In genomic region chr12:46269429-46270241, GRCh38 we compare ENCODE assay signal across 8 cellular contexts. TPM values are rescaled to one million over a fixed set of nuclear protein-coding genes. Genes with fewer than 3 reads are reported as not detected.
DNase-seq lines count a peak whose midpoint lies in the region; ATAC-seq and TF ChIP-seq lines count a peak whose summit lies in the region.

No MANE protein-coding gene starts in this region.

- no peak overlapping the region for H3K4me3 Mint-ChIP-seq in Caco-2 (ENCODE audit: unreplicated experiment)
- no peak overlapping the region for H3K4me3 Mint-ChIP-seq in mesothelial cell of epicardium

- H3K4me1 Mint-ChIP-seq in Caco-2 (ENCODE audit: low read depth, unreplicated experiment) = no peaks in the 10 kb centered on the region
- peaks cover 7% of the 10 kb centered on the region for H3K4me1 Mint-ChIP-seq in mesothelial cell of epicardium

- intact Hi-C loops in Caco-2 (cut with micrococcal nuclease; ENCODE audit: unreplicated experiment) = loop anchor here (2.0 to 5.0 kb wide), 2 partner anchors 142 to 279 kb away; partner anchors contain the start of gene SCAF11

- peak overlapping the region; percentile 78 for H3K4me3 ChIP-seq in Caco-2 (ENCODE audit: low read depth, low read length)
- H3K4me3 ChIP-seq in ectodermal cell (ENCODE audit: insufficient read depth, low read depth, low read length) = peak overlapping the region; percentile 93
- H3K4me3 ChIP-seq in muscle layer of duodenum (ENCODE audit: low read depth in 1 of 2, low read length in 2 of 2) = peak overlapping the region; percentile 86 to 92

- H3K4me1 ChIP-seq in Caco-2 = peaks cover 27% of the 10 kb centered on the region; the same call in 1 of the 2 replicates
- H3K4me1 ChIP-seq in ectodermal cell (ENCODE audit: control insufficient read depth, insufficient read depth, low read length) = peaks cover 10% of the 10 kb centered on the region
- peaks cover 0 to 20% of the 10 kb centered on the region in 2 donors for H3K4me1 ChIP-seq in muscle layer of duodenum (ENCODE audit: control insufficient read depth in 1 of 2, insufficient read depth in 2 of 2, low read length in 2 of 2)

- H3K36me3 Mint-ChIP-seq in Caco-2 (ENCODE audit: insufficient read depth, unreplicated experiment) (no peaks in the 10 kb centered on the region), mesothelial cell of epicardium (no peaks in the 10 kb centered on the region)

- H3K27me3 Mint-ChIP-seq in Caco-2 (ENCODE audit: insufficient read depth, unreplicated experiment) (no peaks in the 10 kb centered on the region), mesothelial cell of epicardium (ENCODE audit: low read depth) (no peaks in the 10 kb centered on the region)

- no peaks in the 10 kb centered on the region for H3K36me3 ChIP-seq in Caco-2 (ENCODE audit: control insufficient read depth, insufficient read depth, low read length)
- H3K36me3 ChIP-seq in ectodermal cell (ENCODE audit: control insufficient read depth, insufficient read depth, low read length) = no peaks in the 10 kb centered on the region
- H3K36me3 ChIP-seq in muscle layer of duodenum (ENCODE audit: control insufficient read depth in 1 of 2, insufficient read depth in 2 of 2, low read length in 2 of 2) = no peaks in the 10 kb centered on the region

- peak overlapping the region; percentile 92 for H3K27ac ChIP-seq in ectodermal cell (ENCODE audit: insufficient read depth, low read depth, low read length, poor library complexity, severe bottlenecking)
- peak overlapping the region; percentile 47 for H3K27ac ChIP-seq in muscle layer of duodenum (ENCODE audit: low read length)

- CTCF ChIA-PET in Caco-2 (lab: Charles Lee) = interaction anchor here (0.9 to 1.4 kb wide), 6 partner anchors 14 to 392 kb away, joined by 3 to 4 read pairs (median 3); no protein-coding TSS in a partner anchor

- H3K9me3 Mint-ChIP-seq in Caco-2 (ENCODE audit: unreplicated experiment) (no peaks in the 10 kb centered on the region), mesothelial cell of epicardium (no peaks in the 10 kb centered on the region)

- no peak overlapping the region for H3K27ac Mint-ChIP-seq in Caco-2 (ENCODE audit: unreplicated experiment)
- H3K27ac Mint-ChIP-seq in mesothelial cell of epicardium = no peak overlapping the region

- POLR2A ChIA-PET in Caco-2 (lab: Charles Lee) = interaction anchor here (0.6 to 2.4 kb wide), 6 partner anchors 10 to 1735 kb away, joined by 3 to 8 read pairs (median 4); no protein-coding TSS in a partner anchor

- no peak for DNase-seq in Caco-2
- peak; percentile 81 for DNase-seq in KBM-7
- DNase-seq in activated CD4-positive, alpha-beta T cell treated with anti-CD3 and anti-CD28 coated beads for 48 hours = peak; percentile 88
- DNase-seq in stimulated activated naive CD4-positive, alpha-beta T cell (lab: John Stamatoyannopoulos, UW) = peak; percentile 58 to 66 (median 64)
- no peak for DNase-seq in mesothelial cell of epicardium (ENCODE audit: low spot score in 2 of 2, unreplicated experiment in 2 of 2)

- in situ Hi-C loops in KBM-7 (cut with MboI; ENCODE audit: low pct_unique_long_range_greater_than_20kb, low sequenced_read_pairs) = no loop called here

- no peaks in the 10 kb centered on the region for H3K27me3 ChIP-seq in Caco-2 (replicated peaks; ENCODE audit: control insufficient read depth, insufficient read depth, low read length)
- no peaks in the 10 kb centered on the region for H3K27me3 ChIP-seq in ectodermal cell (ENCODE audit: control insufficient read depth, insufficient read depth, low read length, poor library complexity, severe bottlenecking)
- H3K27me3 ChIP-seq in muscle layer of duodenum (ENCODE audit: low read depth, low read length) = no peaks in the 10 kb centered on the region

- no peaks in the 10 kb centered on the region for H3K9me3 ChIP-seq in Caco-2
- H3K9me3 ChIP-seq in ectodermal cell (ENCODE audit: control insufficient read depth, low read length) = no peaks in the 10 kb centered on the region
- no peaks in the 10 kb centered on the region for H3K9me3 ChIP-seq in muscle layer of duodenum (ENCODE audit: control insufficient read depth in 1 of 2, low read length in 2 of 2)

- peak; percentile 19 for ATAC-seq in GM21381 (IDR thresholded peaks at IDR 0.05; ENCODE audit: unreplicated experiment)

- no peak for TF ChIP-seq CTCF in Caco-2 (IDR thresholded peaks at IDR 0.05; ENCODE audit: insufficient read depth in 1 of 2, low read depth in 1 of 2, low read length in 1 of 2, severe bottlenecking in 1 of 2, unreplicated experiment in 1 of 2)
- TF ChIP-seq CTCF in mesothelial cell of epicardium (IDR thresholded peaks at IDR 0.05; ENCODE audit: unreplicated experiment) = no peak

- no TSS peak for BruUV-seq in Caco-2 (replicated peaks; lab: Mats Ljungman, UMichigan)

- 10% methylated on average over 42 of the region's 42 CpGs for WGBS in ectodermal cell, 2 experiments

RNA-seq across cellular contexts. Expression of gene SLC38A1, which starts 0.8 kb away (rescaled TPM):
- total RNA-seq in Caco-2 (2022) (245 and 259 TPM in 2 replicates), mesothelial cell of epicardium (114 to 116 TPM (median 114 TPM) in 3 replicates)
- 116 TPM for polyA plus RNA-seq in ectodermal cell (2013, experiment 1 of 4)
- polyA plus RNA-seq in ectodermal cell (2013, experiment 2 of 4) = 127 TPM
- polyA plus RNA-seq in ectodermal cell (2013, experiment 3 of 4) = 96.9 TPM
- polyA plus RNA-seq in ectodermal cell (2013, experiment 4 of 4) = 103 TPM

Comparison
In these comparisons a context has a peak if more than half of its experiments do, and no peak if none do; other contexts are left out.
1. DNase-seq: peak in KBM-7 (single experiment), activated CD4-positive, alpha-beta T cell treated with anti-CD3 and anti-CD28 coated beads for 48 hours (single experiment) and stimulated activated naive CD4-positive, alpha-beta T cell (6 of 6); none in Caco-2 (0 of 2) and mesothelial cell of epicardium (0 of 2).
2. Peak in every context shown above with its lines, with median percentiles within 50 percentile points of each other: H3K4me3 ChIP-seq.